8 cellular contexts compared by ENCODE assay signal in the genomic region with DNA sequence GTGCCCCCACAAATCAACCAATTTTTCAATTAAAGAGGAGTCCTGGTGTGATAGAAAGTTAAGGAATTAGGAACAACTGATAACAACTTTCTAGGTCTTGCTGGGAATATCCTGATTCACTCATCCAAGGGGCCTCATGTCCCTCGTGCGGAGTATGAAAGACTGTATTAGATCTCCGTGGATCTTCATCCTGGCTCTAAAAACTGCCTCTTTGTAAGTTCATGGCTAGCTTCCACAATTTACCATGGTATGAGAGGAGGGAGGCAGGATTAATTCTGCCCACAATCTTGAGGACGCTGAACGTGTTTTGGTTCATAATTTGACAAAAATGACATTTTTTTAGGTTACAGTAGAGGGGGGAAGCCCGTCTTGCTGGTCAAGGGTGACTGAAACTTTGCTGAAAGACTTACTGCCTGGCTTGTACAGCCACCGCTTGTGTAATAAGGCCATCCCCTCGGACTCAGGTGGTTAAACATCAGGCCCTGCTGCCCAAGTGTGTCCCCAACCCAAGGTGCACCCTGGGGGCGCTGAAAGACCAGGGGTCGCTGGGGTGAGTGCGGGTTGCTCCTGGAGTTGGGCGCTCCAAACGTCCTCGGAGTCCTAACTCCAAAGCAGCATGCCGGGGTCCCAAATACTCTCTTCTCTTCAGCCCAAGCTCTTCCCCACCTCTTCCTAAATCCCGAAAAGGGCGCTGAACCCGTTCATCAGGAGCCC. TPM values are rescaled to one million over a fixed set of nuclear protein-coding genes. Genes with fewer than 3 reads are reported as not detected.
DNase-seq lines count a peak whose midpoint lies in the region; ATAC-seq, FAIRE-seq and TF ChIP-seq lines count a peak whose summit lies in the region.

No MANE protein-coding gene starts in this region.

- no peaks in the 10 kb centered on the region for H3K27me3 Mint-ChIP-seq in neural crest cell (ENCODE audit: low read depth)

- DNase-seq in Right ventricle myocardium inferior (ENCODE audit: missing footprints): peak; percentile 68
- no peak for DNase-seq in cardiac septum (ENCODE audit: low spot score)
- DNase-seq in NCI-H1092 treated with DMSO at 0.1 percent for 48 hours (lab: John Stamatoyannopoulos, UW): peak; percentile 71
- DNase-seq in activated gamma-delta T cell treated with anti-CD3 and anti-CD28 coated beads, Interleukin-2, amount 50 U/mL, for 16 hours (ENCODE audit: low read depth): peak; percentile 7
- peak; percentile 11 to 15 for DNase-seq in frontal cortex (ENCODE audit: low spot score in 2 of 2)
- peak; percentile 9 for DNase-seq in neural crest cell (ENCODE audit: low read depth, low spot score)
- no peak for DNase-seq in DMS53 (lab: John Stamatoyannopoulos, UW)

- H3K27ac Mint-ChIP-seq in neural crest cell (ENCODE audit: unreplicated experiment): no peak overlapping the region

- ATAC-seq in Right ventricle myocardium inferior (peak; percentile 0), HG02973 (IDR thresholded peaks at IDR 0.05; ENCODE audit: unreplicated experiment) (no peak)

- intact Hi-C loops in Right ventricle myocardium inferior (cut with DNase I): loop anchor here (5.0 kb wide), 1 partner anchor 120 kb away; no protein-coding TSS in a partner anchor
- intact Hi-C loops in cardiac septum (cut with DNase I): no loop called here

- H3K4me3 Mint-ChIP-seq in neural crest cell: peak overlapping the region; percentile 93

- no peaks in the 10 kb centered on the region for H3K9me3 Mint-ChIP-seq in neural crest cell

- TF ChIP-seq CTCF in neural crest cell (conservative IDR thresholded peaks at IDR 0.05): no peak

- FAIRE-seq in frontal cortex (lab: Jason Lieb, UNC): no peak

- H3K4me1 Mint-ChIP-seq in neural crest cell: peaks cover 18% of the 10 kb centered on the region

- H3K36me3 Mint-ChIP-seq in neural crest cell (ENCODE audit: low read depth): peaks cover 2% of the 10 kb centered on the region

RNA-seq across cellular contexts. Expression of a gene that starts 0.8 kb away (rescaled TPM):
- total RNA-seq in Right ventricle myocardium inferior: 108 TPM
- 54.8 TPM for total RNA-seq in cardiac septum
- 13.5 TPM for total RNA-seq in frontal cortex
- total RNA-seq in neural crest cell: 15.7 and 16.8 TPM in 2 replicates

Comparison
In these comparisons a context has a peak if more than half of its experiments do, and no peak if none do; other contexts are left out.
1. DNase-seq: peak in Right ventricle myocardium inferior (single experiment), NCI-H1092 treated with DMSO at 0.1 percent for 48 hours (single experiment), activated gamma-delta T cell treated with anti-CD3 and anti-CD28 coated beads, Interleukin-2, amount 50 U/mL, for 16 hours (single experiment), frontal cortex (2 of 2) and neural crest cell (single experiment); none in cardiac septum (single experiment) and DMS53 (single experiment).